Comparison of ENCODE assay signal across 10 cellular contexts in genomic region chr20:1813101-1813529, GRCh38.
DNase-seq lines count a peak whose midpoint lies in the region; ATAC-seq and TF ChIP-seq lines count a peak whose summit lies in the region.
"Had no signal": no experiment of that assay in that cellular context is flagged by ENCODE, and none has a peak within 500 bp of the region (broad histone marks: within the 10 kb centered on the region; RNA-seq: fewer than 3 reads in every experiment).

No MANE protein-coding gene starts in this region.

- H3F3A ChIP-seq in PC-9 (ENCODE audit: insufficient read depth, low read depth) = peaks cover 37% of the 10 kb centered on the region

- H3K9me3 ChIP-seq in PC-9 (ENCODE audit: insufficient read depth, low read depth) (no peaks in the 10 kb centered on the region), esophagus muscularis mucosa (no peaks in the 10 kb centered on the region), mucosa of descending colon (no peaks in the 10 kb centered on the region)
- H3K9me3 ChIP-seq: BLaER1 had no signal

- TF ChIP-seq POLR2A in esophagus muscularis mucosa (IDR thresholded peaks at IDR 0.05; ENCODE audit: low read depth) = no peak

- POLR2A ChIA-PET in PC-9 (lab: Charles Lee; ENCODE audit: unreplicated experiment) = interaction anchor here (0.5 to 0.6 kb wide), 2 partner anchors 710 to 751 kb away, joined by 7 to 11 read pairs; no protein-coding TSS in a partner anchor

- in situ Hi-C loops in ACHN (cut with HindIII; ENCODE audit: low pct_ligation_motif_present, low pct_unique_long_range_greater_than_20kb, low sequenced_read_pairs) = no loop called here

- CTCF ChIA-PET in PC-9 (lab: Charles Lee) = interaction anchor here (0.6 to 0.8 kb wide), 2 partner anchors 15 to 36 kb away, joined by 3 read pairs; no protein-coding TSS in a partner anchor

- no peaks in the 10 kb centered on the region for H4K20me1 ChIP-seq in PC-9 (ENCODE audit: insufficient read depth)
- H4K20me1 ChIP-seq: BLaER1 had no signal

- H3K27me3 ChIP-seq in PC-9 (ENCODE audit: insufficient read depth, low read depth) (no peaks in the 10 kb centered on the region), esophagus muscularis mucosa (no peaks in the 10 kb centered on the region)

- intact Hi-C loops in PC-9 (cut with micrococcal nuclease; ENCODE audit: unreplicated experiment) (loop anchor here (1.0 kb wide), 1 partner anchor 17 kb away; no protein-coding TSS in a partner anchor), esophagus muscularis mucosa (cut with DNase I) (no loop called here), mucosa of descending colon (cut with DNase I, micrococcal nuclease) (no loop called here)

- H3K36me3 ChIP-seq in PC-9 (ENCODE audit: low read depth) (no peaks in the 10 kb centered on the region), esophagus muscularis mucosa (no peaks in the 10 kb centered on the region), mucosa of descending colon (ENCODE audit: low read depth) (no peaks in the 10 kb centered on the region)
- H3K36me3 ChIP-seq: BLaER1 had no signal

- TF ChIP-seq CTCF in PC-9 (conservative IDR thresholded peaks at IDR 0.05) = no peak
- TF ChIP-seq CTCF in esophagus muscularis mucosa (IDR thresholded peaks at IDR 0.05) = no peak
- TF ChIP-seq CTCF in mucosa of descending colon (IDR thresholded peaks at IDR 0.05) = no peak

- no peaks in the 10 kb centered on the region for H3K9me2 ChIP-seq in PC-9 (ENCODE audit: insufficient read depth)

- H3K4me1 ChIP-seq in PC-9 (replicated peaks; ENCODE audit: insufficient read depth) (peaks cover 66% of the 10 kb centered on the region), esophagus muscularis mucosa (peaks cover 65 to 82% (median 71%) of the 10 kb centered on the region in 4 donors), mucosa of descending colon (ENCODE audit: low read depth) (peaks cover 5% of the 10 kb centered on the region)

- DNase-seq in ACHN = peak; percentile 73
- DNase-seq in PC-9 = peak; percentile 76 to 92
- DNase-seq in esophagus muscularis mucosa (ENCODE audit: extremely low spot score) = peak; percentile 92
- peak in 1 of 3 donors; percentile 52 for DNase-seq in mucosa of descending colon
- DNase-seq in NCI-H128 (lab: John Stamatoyannopoulos, UW; ENCODE audit: unreplicated experiment) = no peak
- DNase-seq in NCI-H2081 (lab: John Stamatoyannopoulos, UW) = no peak
- DNase-seq in NCI-H1092 (lab: John Stamatoyannopoulos, UW) = no peak
- DNase-seq: stimulated activated CD4-positive, alpha-beta T cell treated with anti-CD3 and anti-CD28 coated beads, Interleukin-4, amount 100 ng/mL, for 1 hour had no signal

- BruUV-seq in PC-9 (replicated peaks; lab: Mats Ljungman, UMichigan) = no TSS peak

- H3K79me2 ChIP-seq in PC-9 (ENCODE audit: low read depth) = no peaks in the 10 kb centered on the region

- peak overlapping the region; percentile 63 for H3K27ac ChIP-seq in PC-9
- peak overlapping the region; percentile 35 to 75 (median 68) for H3K27ac ChIP-seq in esophagus muscularis mucosa (replicated peaks in 1 of 4)
- H3K27ac ChIP-seq: BLaER1 had no signal

- no peak overlapping the region for H2AFZ ChIP-seq in PC-9

- ATAC-seq in mucosa of descending colon (peak; percentile 28), GM19455 (IDR thresholded peaks at IDR 0.05; ENCODE audit: unreplicated experiment) (no peak)

- peak overlapping the region; percentile 21; the same call in 1 of the 2 replicates for H3K4me2 ChIP-seq in PC-9
- H3K4me2 ChIP-seq: BLaER1 had no signal

- 12% methylated on average over 7 of the region's 7 CpGs for WGBS in esophagus muscularis mucosa

- no peak for TF ChIP-seq EP300 in esophagus muscularis mucosa (IDR thresholded peaks at IDR 0.05)

- no peak overlapping the region for H3K4me3 ChIP-seq in PC-9
- H3K4me3 ChIP-seq in esophagus muscularis mucosa = no peak overlapping the region
- H3K4me3 ChIP-seq in mucosa of descending colon = no peak overlapping the region
- H3K4me3 ChIP-seq: BLaER1 had no signal

Comparison
In these comparisons a context has a peak if more than half of its experiments do, and no peak if none do; other contexts are left out.
1. DNase-seq: peak in ACHN (single experiment), PC-9 (2 of 2) and esophagus muscularis mucosa (single experiment); none in NCI-H128 (single experiment), NCI-H2081 (0 of 2) and NCI-H1092 (single experiment).